ENCODE assay signal across 36 cellular contexts in the genomic region with DNA sequence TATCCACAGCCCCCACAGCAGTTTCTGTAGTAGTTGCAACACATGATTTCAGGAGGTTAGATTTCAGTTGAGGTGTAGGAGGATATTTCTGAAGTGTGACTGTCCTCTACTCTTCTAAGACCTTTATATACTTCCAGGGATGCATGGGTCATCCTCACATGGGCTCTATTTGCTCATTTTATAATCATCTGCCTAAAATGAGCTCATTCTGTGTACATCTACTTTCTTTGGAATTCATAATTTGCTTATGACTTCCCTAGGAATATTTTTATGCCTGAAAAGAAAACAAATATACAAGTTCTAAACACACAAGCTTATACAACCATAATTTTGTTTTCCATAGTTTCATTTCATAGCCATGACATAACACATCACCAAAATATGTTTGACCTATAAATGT. TPM values are rescaled to one million over a fixed set of nuclear protein-coding genes. Genes with fewer than 3 reads are reported as not detected.
DNase-seq lines count a peak whose midpoint lies in the region; ATAC-seq, FAIRE-seq and TF ChIP-seq lines count a peak whose summit lies in the region.
"Had no signal": no experiment of that assay in that cellular context is flagged by ENCODE, and none has a peak within 500 bp of the region (broad histone marks: within the 10 kb centered on the region; RNA-seq: fewer than 3 reads in every experiment).

A gene (minus strand): TSS at position 101 of the 400 bp plus-strand sequence. CDS start 57 bp downstream, at position 44.

- no peak for DNase-seq in H9
- no peak for DNase-seq in stimulated activated effector memory CD8-positive, alpha-beta T cell treated with anti-CD3 and anti-CD28 coated beads, Interleukin-12 subunit alpha, Interleukin-12 subunit beta, amount 100 ng/mL, for 72 hours (ENCODE audit: low spot score in 2 of 2)
- no peak for DNase-seq in urothelium cell line (ENCODE audit: low spot score)
- DNase-seq: 8988T; ACHN; AML-193; BE2C; C1 segment of cervical spinal cord; Caco-2; Calu3; CD4-positive, alpha-beta memory T cell; CD4-positive, alpha-beta T cell; CD4-positive, CD25-positive, alpha-beta regulatory T cell; CD8-positive, alpha-beta memory T cell; CD8-positive, alpha-beta T cell; COR-L47; DMS 273 treated with DMSO at 0.1 percent for 48 hours; DMS153; DMS53; DMS79; DMS79 treated with DMSO at 0.1 percent for 48 hours; DND-41; EL had no signal

- H3K27ac ChIP-seq in H9 (ENCODE audit: insufficient read length, low read depth, low read length) = no peak within 1 kb of the TSS
- H3K27ac ChIP-seq: 22Rv1; A549; BLaER1; BLaER1 treated with 17β-estradiol and CSF1 and Interleukin-3, amounts not matched to agents 10 nM and 100 nM; C4-2B had no signal

- no peak for FAIRE-seq in urothelium cell line (lab: Jason Lieb, UNC)
- FAIRE-seq: A204.1, A549, D721Med had no signal

- H3K27me3 ChIP-seq in H9 (ENCODE audit: insufficient read depth, low read length) = no peaks in the 10 kb centered on the region
- H3K27me3 ChIP-seq: BE2C; BLaER1; BLaER1 treated with 17β-estradiol and CSF1 and Interleukin-3, amounts not matched to agents 10 nM and 100 nM had no signal

- H3K9ac ChIP-seq in H9 (ENCODE audit: extremely low read depth, insufficient read length, low read length) = no peak within 1 kb of the TSS
- H3K9ac ChIP-seq: BLaER1; BLaER1 treated with 17β-estradiol and CSF1 and Interleukin-3, amounts not matched to agents 10 nM and 100 nM had no signal

- no peak within 1 kb of the TSS for H2BK5ac ChIP-seq in H9 (ENCODE audit: insufficient read length, low read length)

- H2BK12ac ChIP-seq in H9 (ENCODE audit: insufficient read length, low read depth, low read length) = no peak within 1 kb of the TSS

- H3K27ac Mint-ChIP-seq in H9 = no peak within 1 kb of the TSS
- H3K27ac Mint-ChIP-seq in stimulated activated effector memory CD8-positive, alpha-beta T cell treated with anti-CD3 and anti-CD28 coated beads, Interleukin-12 subunit alpha, Interleukin-12 subunit beta, amount 100 ng/mL, for 72 hours = no peak within 1 kb of the TSS
- H3K27ac Mint-ChIP-seq: B cell; CD14-positive monocyte; CD4-positive, alpha-beta memory T cell; CD4-positive, alpha-beta T cell; CD4-positive, CD25-positive, alpha-beta regulatory T cell; CD8-positive, alpha-beta memory T cell; CD8-positive, alpha-beta T cell had no signal

- no peak within 1 kb of the TSS for H4K5ac ChIP-seq in H9 (ENCODE audit: insufficient read length, low read depth, low read length)

- peaks cover 0 to 15% of the 10 kb centered on the region in 2 experiments; a peak in 3 of 5 replicates for H3K9me3 Mint-ChIP-seq in H9
- H3K9me3 Mint-ChIP-seq in stimulated activated effector memory CD8-positive, alpha-beta T cell treated with anti-CD3 and anti-CD28 coated beads, Interleukin-12 subunit alpha, Interleukin-12 subunit beta, amount 100 ng/mL, for 72 hours = peaks cover 3% of the 10 kb centered on the region
- H3K9me3 Mint-ChIP-seq: CD8-positive, alpha-beta T cell had no signal

- TF ChIP-seq CTCF in H9 (conservative IDR thresholded peaks at IDR 0.05) = no peak

- no peak within 1 kb of the TSS for H4K8ac ChIP-seq in H9 (replicated peaks; ENCODE audit: insufficient read length, low read depth, low read length)

- H3K36me3 Mint-ChIP-seq in H9 (ENCODE audit: insufficient read depth in 1 of 3, low read depth in 3 of 3) = peaks cover 0 to 21% (median 0%) of the 10 kb centered on the region in 3 experiments; a peak in 2 of 7 replicates
- H3K36me3 Mint-ChIP-seq in stimulated activated effector memory CD8-positive, alpha-beta T cell treated with anti-CD3 and anti-CD28 coated beads, Interleukin-12 subunit alpha, Interleukin-12 subunit beta, amount 100 ng/mL, for 72 hours = no peaks in the 10 kb centered on the region
- H3K36me3 Mint-ChIP-seq: CD14-positive monocyte; CD4-positive, alpha-beta memory T cell; CD4-positive, CD25-positive, alpha-beta regulatory T cell; CD8-positive, alpha-beta memory T cell; CD8-positive, alpha-beta T cell had no signal

- no peak within 1 kb of the TSS for H4K91ac ChIP-seq in H9 (ENCODE audit: insufficient read length, low read depth, low read length)

- no peak within 1 kb of the TSS for H3K4me3 Mint-ChIP-seq in H9
- H3K4me3 Mint-ChIP-seq in stimulated activated effector memory CD8-positive, alpha-beta T cell treated with anti-CD3 and anti-CD28 coated beads, Interleukin-12 subunit alpha, Interleukin-12 subunit beta, amount 100 ng/mL, for 72 hours = no peak within 1 kb of the TSS
- H3K4me3 Mint-ChIP-seq: B cell; CD14-positive monocyte; CD4-positive, alpha-beta memory T cell; CD4-positive, alpha-beta T cell; CD4-positive, CD25-positive, alpha-beta regulatory T cell; CD8-positive, alpha-beta memory T cell; CD8-positive, alpha-beta T cell had no signal

- ATAC-seq in stimulated activated effector memory CD8-positive, alpha-beta T cell treated with anti-CD3 and anti-CD28 coated beads, Interleukin-12 subunit alpha, Interleukin-12 subunit beta, amount 100 ng/mL, for 72 hours = peak; percentile 16
- ATAC-seq in GM21737 (IDR thresholded peaks at IDR 0.05; ENCODE audit: unreplicated experiment) = no peak
- ATAC-seq: A549; CD8-positive, alpha-beta T cell had no signal

- H2AFZ ChIP-seq in H9 (ENCODE audit: low read length) = no peak within 1 kb of the TSS

- no peaks in the 10 kb centered on the region for H3K9me3 ChIP-seq in H9 (ENCODE audit: control insufficient read depth, low read depth, low read length)
- H3K9me3 ChIP-seq: A549; BE2C; BLaER1; BLaER1 treated with 17β-estradiol and CSF1 and Interleukin-3, amounts not matched to agents 10 nM and 100 nM; Caco-2 had no signal

- H3K23me2 ChIP-seq in H9 (ENCODE audit: insufficient read length, low read depth, low read length, poor library complexity, severe bottlenecking) = no peaks in the 10 kb centered on the region

- H2BK15ac ChIP-seq in H9 (ENCODE audit: low read depth, low read length) = 0 out of 2 replicates have a peak within 1 kb of the TSS, but pooled peaks have one; percentile 94

- H3K18ac ChIP-seq in H9 (ENCODE audit: insufficient read length, low read depth, low read length) = no peak within 1 kb of the TSS

- H2AK5ac ChIP-seq in H9 (ENCODE audit: insufficient read length, low read length) = no peak within 1 kb of the TSS

- H3K56ac ChIP-seq in H9 (ENCODE audit: insufficient read length, low read depth, low read length) = no peak within 1 kb of the TSS

- no peak within 1 kb of the TSS for H3K4me2 ChIP-seq in H9 (ENCODE audit: insufficient read depth, insufficient read length, low read length)
- H3K4me2 ChIP-seq: A549, BLaER1 had no signal

- no peak within 1 kb of the TSS for H2BK20ac ChIP-seq in H9 (ENCODE audit: low read depth, low read length, poor library complexity, severe bottlenecking)

- no peaks in the 10 kb centered on the region for H3K4me1 ChIP-seq in H9 (ENCODE audit: insufficient read depth, low read length)
- H3K4me1 ChIP-seq: A549, BE2C, BLaER1, Caco-2 had no signal

- no peak within 1 kb of the TSS for H2BK120ac ChIP-seq in H9 (ENCODE audit: low read depth, low read length, poor library complexity, severe bottlenecking)

- no peak within 1 kb of the TSS for H3T11ph ChIP-seq in H9 (ENCODE audit: low read length)

- no peaks in the 10 kb centered on the region for H3K27me3 Mint-ChIP-seq in H9 (ENCODE audit: low read depth)
- H3K27me3 Mint-ChIP-seq: B cell; CD4-positive, alpha-beta memory T cell; CD4-positive, alpha-beta T cell; CD4-positive, CD25-positive, alpha-beta regulatory T cell had no signal

- no peaks in the 10 kb centered on the region for H3K79me1 ChIP-seq in H9 (ENCODE audit: insufficient read depth, low read depth, low read length, poor library complexity, severe bottlenecking)

- no peak within 1 kb of the TSS for H3K14ac ChIP-seq in H9 (ENCODE audit: insufficient read depth, low read length)

- no peak within 1 kb of the TSS for H3K4ac ChIP-seq in H9 (ENCODE audit: low read depth, low read length)

- no peaks in the 10 kb centered on the region for H3K79me2 ChIP-seq in H9 (ENCODE audit: insufficient read depth, low read length)

- no peaks in the 10 kb centered on the region for H4K20me1 ChIP-seq in H9 (ENCODE audit: control insufficient read depth, insufficient read depth, insufficient read length)
- H4K20me1 ChIP-seq: BLaER1; BLaER1 treated with 17β-estradiol and CSF1 and Interleukin-3, amounts not matched to agents 10 nM and 100 nM had no signal

- no peak within 1 kb of the TSS for H3K23ac ChIP-seq in H9 (ENCODE audit: insufficient read length, low read depth, low read length)

- no peaks in the 10 kb centered on the region for H3K4me1 Mint-ChIP-seq in H9
- H3K4me1 Mint-ChIP-seq in stimulated activated effector memory CD8-positive, alpha-beta T cell treated with anti-CD3 and anti-CD28 coated beads, Interleukin-12 subunit alpha, Interleukin-12 subunit beta, amount 100 ng/mL, for 72 hours = no peaks in the 10 kb centered on the region
- H3K4me1 Mint-ChIP-seq: B cell; CD14-positive monocyte; CD4-positive, alpha-beta memory T cell; CD4-positive, CD25-positive, alpha-beta regulatory T cell; CD8-positive, alpha-beta memory T cell had no signal

RNA-seq across cellular contexts. Expression of the gene that starts here (rescaled TPM):
- total RNA-seq in H9 (2021) = not detected in 2 replicates
- total RNA-seq: A172; A673; B cell; Caco-2; Calu3; CD4-positive, alpha-beta memory T cell; CD4-positive, alpha-beta T cell; CD4-positive, CD25-positive, alpha-beta regulatory T cell; CD8-positive, alpha-beta memory T cell; CD8-positive, alpha-beta T cell; Daoy had no signal
